Comparison of ENCODE assay signal across 1 cellular context in the genomic region with DNA sequence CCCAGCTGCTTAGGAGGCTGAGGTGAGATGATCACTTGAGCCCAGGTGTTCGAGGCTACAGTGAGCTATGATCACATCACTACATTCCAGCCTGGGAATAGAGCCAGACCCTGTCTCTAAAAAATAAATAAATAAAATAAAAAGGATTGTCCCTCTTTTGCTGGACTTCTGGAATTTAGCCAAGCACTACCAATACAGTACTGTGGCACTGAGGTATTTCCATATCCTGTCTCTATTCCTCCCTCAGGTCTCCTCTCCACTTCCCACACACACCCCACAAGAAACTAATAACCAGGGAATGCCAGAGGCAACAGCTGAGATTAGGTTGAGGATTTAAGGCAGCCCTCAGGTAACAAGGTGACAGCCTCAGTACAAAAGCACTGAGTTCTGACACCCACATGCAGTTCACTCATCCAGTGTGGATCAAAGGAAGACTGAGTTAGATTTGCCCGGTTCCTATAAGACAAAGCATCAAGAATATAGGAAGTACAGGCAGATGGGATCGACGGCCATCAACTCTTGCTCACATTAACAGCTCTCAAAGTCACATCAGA.
TF ChIP-seq lines count a peak whose summit lies in the region.

No MANE protein-coding gene starts in this region.

TF ChIP-seq in K562, 482 proteins besides CTCF, POLR2A, EP300 and RAD21:
- TF ChIP-seq, protein P1, sequence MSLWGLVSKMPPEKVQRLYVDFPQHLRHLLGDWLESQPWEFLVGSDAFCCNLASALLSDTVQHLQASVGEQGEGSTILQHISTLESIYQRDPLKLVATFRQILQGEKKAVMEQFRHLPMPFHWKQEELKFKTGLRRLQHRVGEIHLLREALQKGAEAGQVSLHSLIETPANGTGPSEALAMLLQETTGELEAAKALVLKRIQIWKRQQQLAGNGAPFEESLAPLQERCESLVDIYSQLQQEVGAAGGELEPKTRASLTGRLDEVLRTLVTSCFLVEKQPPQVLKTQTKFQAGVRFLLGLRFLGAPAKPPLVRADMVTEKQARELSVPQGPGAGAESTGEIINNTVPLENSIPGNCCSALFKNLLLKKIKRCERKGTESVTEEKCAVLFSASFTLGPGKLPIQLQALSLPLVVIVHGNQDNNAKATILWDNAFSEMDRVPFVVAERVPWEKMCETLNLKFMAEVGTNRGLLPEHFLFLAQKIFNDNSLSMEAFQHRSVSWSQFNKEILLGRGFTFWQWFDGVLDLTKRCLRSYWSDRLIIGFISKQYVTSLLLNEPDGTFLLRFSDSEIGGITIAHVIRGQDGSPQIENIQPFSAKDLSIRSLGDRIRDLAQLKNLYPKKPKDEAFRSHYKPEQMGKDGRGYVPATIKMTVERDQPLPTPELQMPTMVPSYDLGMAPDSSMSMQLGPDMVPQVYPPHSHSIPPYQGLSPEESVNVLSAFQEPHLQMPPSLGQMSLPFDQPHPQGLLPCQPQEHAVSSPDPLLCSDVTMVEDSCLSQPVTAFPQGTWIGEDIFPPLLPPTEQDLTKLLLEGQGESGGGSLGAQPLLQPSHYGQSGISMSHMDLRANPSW (CRISPR knock-in tag; IDR thresholded peaks at IDR 0.05) = 0 out of 2 replicates have a peak, but pooled peaks have one; percentile 27
- TF ChIP-seq HDAC1 (IDR thresholded peaks at IDR 0.05) = no peak
- no peak for TF ChIP-seq TARDBP (IDR thresholded peaks at IDR 0.05)
- peak; percentile 26; the same call in 1 of the 2 replicates for TF ChIP-seq NFIC (IDR thresholded peaks at IDR 0.05)
